In the genomic region with DNA sequence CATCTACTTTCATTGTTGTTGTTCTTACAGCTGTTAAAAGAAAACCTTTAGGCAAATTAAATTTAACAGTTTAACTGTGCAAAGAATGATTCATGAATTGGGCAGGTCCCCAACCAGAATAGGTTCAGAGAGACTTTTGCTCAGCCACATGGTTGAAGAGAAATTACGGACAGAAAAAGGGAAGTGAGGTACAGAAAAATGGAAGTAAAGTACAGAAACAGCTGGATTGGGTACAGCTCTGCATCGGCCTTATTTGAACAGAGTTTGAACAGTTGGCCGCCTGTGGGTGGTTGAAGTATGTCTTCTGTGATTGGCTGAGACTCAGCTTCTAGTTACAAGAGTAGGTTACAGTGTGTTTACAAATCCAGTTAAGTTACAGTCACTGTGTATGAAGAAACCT, we compare ENCODE assay signal across 8 cellular contexts.
DNase-seq lines count a peak whose midpoint lies in the region; ATAC-seq and TF ChIP-seq lines count a peak whose summit lies in the region.

No MANE protein-coding gene starts in this region.

- ATAC-seq in GM18868 (IDR thresholded peaks at IDR 0.05; ENCODE audit: unreplicated experiment) (peak; percentile 92), HG02973 (IDR thresholded peaks at IDR 0.05; ENCODE audit: unreplicated experiment) (peak; percentile 91), SK-N-SH treated with all-trans-retinoic acid at 6 μM for 48 hours (no peak)

- no peaks in the 10 kb centered on the region for H3K36me3 ChIP-seq in brain microvascular endothelial cell (replicated peaks)

- no peak overlapping the region for H3K4me3 ChIP-seq in brain microvascular endothelial cell (ENCODE audit: low read depth, low read length)

- no peak overlapping the region for H3K27ac ChIP-seq in brain microvascular endothelial cell

- peak; percentile 80 for DNase-seq in SKM-1 treated with dmso at 0.1 percent for 144 hours (lab: John Stamatoyannopoulos, UW; ENCODE audit: unreplicated experiment)
- peak; percentile 30 for DNase-seq in mucosa of gallbladder (ENCODE audit: low spot score)
- DNase-seq in brain microvascular endothelial cell = no peak
- DNase-seq in middle frontal gyrus (ENCODE audit: extremely low spot score, low spot score) = no peak
- DNase-seq in DMS153 treated with DMSO at 0.1 percent for 48 hours (lab: John Stamatoyannopoulos, UW; ENCODE audit: unreplicated experiment) = no peak

- TF ChIP-seq CTCF in brain microvascular endothelial cell (IDR thresholded peaks at IDR 0.05; ENCODE audit: low read depth, low read length, missing control alignments) = no peak

- no peaks in the 10 kb centered on the region for H3K27me3 ChIP-seq in brain microvascular endothelial cell (replicated peaks)

- in situ Hi-C loops in brain microvascular endothelial cell (cut with HindIII; ENCODE audit: low pct_ligation_motif_present, low sequenced_read_pairs) = no loop called here

TF ChIP-seq in SK-N-SH treated with all-trans-retinoic acid at 6 μM for 48 hours, 23 proteins besides CTCF, POLR2A, EP300 and RAD21:
- no peak for TF ChIP-seq OSR1 (CRISPR knock-in tag; IDR thresholded peaks at IDR 0.05)
- TF ChIP-seq SNAI2 (CRISPR knock-in tag; IDR thresholded peaks at IDR 0.05) = no peak
- TF ChIP-seq CSDC2 (CRISPR knock-in tag; IDR thresholded peaks at IDR 0.05) = no peak
- TF ChIP-seq, protein P1, sequence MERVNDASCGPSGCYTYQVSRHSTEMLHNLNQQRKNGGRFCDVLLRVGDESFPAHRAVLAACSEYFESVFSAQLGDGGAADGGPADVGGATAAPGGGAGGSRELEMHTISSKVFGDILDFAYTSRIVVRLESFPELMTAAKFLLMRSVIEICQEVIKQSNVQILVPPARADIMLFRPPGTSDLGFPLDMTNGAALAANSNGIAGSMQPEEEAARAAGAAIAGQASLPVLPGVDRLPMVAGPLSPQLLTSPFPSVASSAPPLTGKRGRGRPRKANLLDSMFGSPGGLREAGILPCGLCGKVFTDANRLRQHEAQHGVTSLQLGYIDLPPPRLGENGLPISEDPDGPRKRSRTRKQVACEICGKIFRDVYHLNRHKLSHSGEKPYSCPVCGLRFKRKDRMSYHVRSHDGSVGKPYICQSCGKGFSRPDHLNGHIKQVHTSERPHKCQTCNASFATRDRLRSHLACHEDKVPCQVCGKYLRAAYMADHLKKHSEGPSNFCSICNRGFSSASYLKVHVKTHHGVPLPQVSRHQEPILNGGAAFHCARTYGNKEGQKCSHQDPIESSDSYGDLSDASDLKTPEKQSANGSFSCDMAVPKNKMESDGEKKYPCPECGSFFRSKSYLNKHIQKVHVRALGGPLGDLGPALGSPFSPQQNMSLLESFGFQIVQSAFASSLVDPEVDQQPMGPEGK (CRISPR knock-in tag; IDR thresholded peaks at IDR 0.05; ENCODE audit: borderline replicate concordance) = no peak
- TF ChIP-seq, protein P2, sequence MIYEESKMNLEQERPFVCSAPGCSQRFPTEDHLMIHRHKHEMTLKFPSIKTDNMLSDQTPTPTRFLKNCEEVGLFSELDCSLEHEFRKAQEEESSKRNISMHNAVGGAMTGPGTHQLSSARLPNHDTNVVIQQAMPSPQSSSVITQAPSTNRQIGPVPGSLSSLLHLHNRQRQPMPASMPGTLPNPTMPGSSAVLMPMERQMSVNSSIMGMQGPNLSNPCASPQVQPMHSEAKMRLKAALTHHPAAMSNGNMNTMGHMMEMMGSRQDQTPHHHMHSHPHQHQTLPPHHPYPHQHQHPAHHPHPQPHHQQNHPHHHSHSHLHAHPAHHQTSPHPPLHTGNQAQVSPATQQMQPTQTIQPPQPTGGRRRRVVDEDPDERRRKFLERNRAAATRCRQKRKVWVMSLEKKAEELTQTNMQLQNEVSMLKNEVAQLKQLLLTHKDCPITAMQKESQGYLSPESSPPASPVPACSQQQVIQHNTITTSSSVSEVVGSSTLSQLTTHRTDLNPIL (CRISPR knock-in tag; IDR thresholded peaks at IDR 0.05; ENCODE audit: low read depth) = no peak
- no peak for TF ChIP-seq ZNF8 (CRISPR knock-in tag; IDR thresholded peaks at IDR 0.05)
- TF ChIP-seq PPARA (CRISPR knock-in tag; IDR thresholded peaks at IDR 0.05; ENCODE audit: borderline replicate concordance) = no peak
- TF ChIP-seq ZNF70 (CRISPR knock-in tag; IDR thresholded peaks at IDR 0.05) = no peak
- TF ChIP-seq GLIS3 (CRISPR knock-in tag; IDR thresholded peaks at IDR 0.05) = no peak
- TF ChIP-seq ZFP3 (CRISPR knock-in tag; IDR thresholded peaks at IDR 0.05) = no peak
- TF ChIP-seq, protein P3, sequence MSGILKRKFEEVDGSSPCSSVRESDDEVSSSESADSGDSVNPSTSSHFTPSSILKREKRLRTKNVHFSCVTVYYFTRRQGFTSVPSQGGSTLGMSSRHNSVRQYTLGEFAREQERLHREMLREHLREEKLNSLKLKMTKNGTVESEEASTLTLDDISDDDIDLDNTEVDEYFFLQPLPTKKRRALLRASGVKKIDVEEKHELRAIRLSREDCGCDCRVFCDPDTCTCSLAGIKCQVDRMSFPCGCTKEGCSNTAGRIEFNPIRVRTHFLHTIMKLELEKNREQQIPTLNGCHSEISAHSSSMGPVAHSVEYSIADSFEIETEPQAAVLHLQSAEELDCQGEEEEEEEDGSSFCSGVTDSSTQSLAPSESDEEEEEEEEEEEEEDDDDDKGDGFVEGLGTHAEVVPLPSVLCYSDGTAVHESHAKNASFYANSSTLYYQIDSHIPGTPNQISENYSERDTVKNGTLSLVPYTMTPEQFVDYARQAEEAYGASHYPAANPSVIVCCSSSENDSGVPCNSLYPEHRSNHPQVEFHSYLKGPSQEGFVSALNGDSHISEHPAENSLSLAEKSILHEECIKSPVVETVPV (CRISPR knock-in tag; IDR thresholded peaks at IDR 0.05) = no peak
- no peak for TF ChIP-seq ZC3H10 (CRISPR knock-in tag; IDR thresholded peaks at IDR 0.05)

Comparison
In these comparisons a context has a peak if more than half of its experiments do, and no peak if none do; other contexts are left out.
1. DNase-seq: peak in SKM-1 treated with dmso at 0.1 percent for 144 hours (single experiment) and mucosa of gallbladder (single experiment); none in brain microvascular endothelial cell (single experiment), middle frontal gyrus (single experiment) and DMS153 treated with DMSO at 0.1 percent for 48 hours (single experiment).